In genomic region chr12:6546016-6546415, GRCh38 we compare ENCODE assay signal across 1 cellular context.
TF ChIP-seq lines count a peak whose summit lies in the region.

No MANE protein-coding gene starts in this region.

TF ChIP-seq in IMR-90, 13 proteins besides CTCF, POLR2A, EP300 and RAD21:
- TF ChIP-seq USF2 (IDR thresholded peaks at IDR 0.05; ENCODE audit: low read depth, low read length) (no peak), RFX5 (IDR thresholded peaks at IDR 0.05; ENCODE audit: low read depth, low read length) (no peak), BHLHE40 (IDR thresholded peaks at IDR 0.05; ENCODE audit: low read depth, low read length) (no peak), NFE2L2 (IDR thresholded peaks at IDR 0.05; ENCODE audit: low read depth, low read length) (no peak), FOS (IDR thresholded peaks at IDR 0.05; ENCODE audit: low read depth, low read length) (no peak), MAZ (IDR thresholded peaks at IDR 0.05; ENCODE audit: borderline replicate concordance, low read depth, low read length) (no peak), MXI1 (IDR thresholded peaks at IDR 0.05; ENCODE audit: borderline replicate concordance, low read depth, low read length) (no peak), RCOR1 (IDR thresholded peaks at IDR 0.05; ENCODE audit: insufficient replicate concordance, low read length) (no peak), MAFK (IDR thresholded peaks at IDR 0.05; ENCODE audit: low read depth, low read length) (no peak), CEBPB (IDR thresholded peaks at IDR 0.05; ENCODE audit: low read depth, low read length) (no peak), ELK1 (IDR thresholded peaks at IDR 0.05; ENCODE audit: borderline replicate concordance, low read depth, low read length) (no peak), SMC3 (IDR thresholded peaks at IDR 0.05; ENCODE audit: low read depth, low read length) (no peak)
